ENCODE assay signal across 26 cellular contexts in the genomic region with DNA sequence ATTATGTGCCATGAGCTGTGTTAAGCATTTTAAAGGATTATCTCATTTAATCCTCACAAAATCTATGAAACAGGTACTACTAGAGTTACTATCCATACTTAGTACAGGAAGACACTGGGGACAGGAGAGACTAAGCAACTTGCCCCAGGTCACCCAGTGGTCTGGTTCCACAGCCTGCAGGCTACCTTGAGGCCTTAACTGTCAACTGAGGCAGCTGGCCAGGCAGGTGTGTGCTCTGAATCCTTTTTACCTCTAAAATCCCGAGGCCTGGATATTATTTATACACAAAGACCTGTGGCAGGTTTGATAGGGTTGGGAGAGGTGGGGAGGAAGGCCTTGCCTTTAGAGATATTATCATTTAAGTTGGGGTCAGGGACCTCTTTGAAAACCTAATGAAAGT. TPM values are rescaled to one million over a fixed set of nuclear protein-coding genes. Genes with fewer than 3 reads are reported as not detected.
DNase-seq lines count a peak whose midpoint lies in the region; ATAC-seq and TF ChIP-seq lines count a peak whose summit lies in the region.
"Had no signal": no experiment of that assay in that cellular context is flagged by ENCODE, and none has a peak within 500 bp of the region (broad histone marks: within the 10 kb centered on the region; RNA-seq: fewer than 3 reads in every experiment).

No MANE protein-coding gene starts in this region.

- no peak overlapping the region for H2AFZ ChIP-seq in neural progenitor cell (replicated peaks)

- H4K20me1 ChIP-seq in neural progenitor cell (ENCODE audit: low read depth), result peaks cover 39% of the 10 kb centered on the region

- peaks cover 28% of the 10 kb centered on the region for H3K79me2 ChIP-seq in neural progenitor cell (ENCODE audit: low read depth)

- no peak overlapping the region for H3K9ac ChIP-seq in neural progenitor cell

- H3K27ac ChIP-seq in neural progenitor cell, result peak overlapping the region; percentile 50
- H3K27ac ChIP-seq: adrenal gland, breast epithelium, gastroesophageal sphincter, prostate gland, sigmoid colon, stomach, transverse colon had no signal

- TF ChIP-seq CTCF in neural progenitor cell (IDR thresholded peaks at IDR 0.05) (no peak), omental fat pad (IDR thresholded peaks at IDR 0.05) (no peak)

- no peak for ATAC-seq in central memory CD8-positive, alpha-beta T cell (replicated peaks; ENCODE audit: extremely low read depth, poor library complexity, severe bottlenecking)
- ATAC-seq in GM21528 (IDR thresholded peaks at IDR 0.05; ENCODE audit: low FRiP score, unreplicated experiment) (no peak), omental fat pad (ENCODE audit: low FRiP score) (no peak)
- ATAC-seq: gastroesophageal sphincter, WTC11 had no signal

- no peak overlapping the region for H3K4me3 ChIP-seq in neural progenitor cell
- H3K4me3 ChIP-seq: adrenal gland, breast epithelium, prostate gland, sigmoid colon, stomach, transverse colon had no signal

- peak; percentile 50 for DNase-seq in activated CD4-positive, alpha-beta T cell treated with anti-CD3 and anti-CD28 coated beads, Interleukin-2, amount 10 ng/mL, durations not matched to agents 24 days and 14 days
- no peak for DNase-seq in activated CD4-positive, alpha-beta T cell treated with anti-CD3 and anti-CD28 coated beads for 48 hours
- DNase-seq in central memory CD8-positive, alpha-beta T cell (ENCODE audit: low spot score in 2 of 2), result no peak
- DNase-seq in neural progenitor cell (ENCODE audit: low spot score) (no peak), omental fat pad (ENCODE audit: low spot score) (no peak), NCI-H2227 treated with DMSO at 0.1 percent for 48 hours (lab: John Stamatoyannopoulos, UW) (no peak)
- DNase-seq: activated CD4-positive, alpha-beta memory T cell treated with anti-CD3 and anti-CD28 coated beads, Interleukin-2, amount 10 ng/mL, durations not matched to agents 7 days and 5 days; adrenal gland; COR-L47; cortex of kidney; DND-41; H9; hippocampal formation; immature natural killer cell; NCI-H1092; NCI-H187 treated with DMSO at 0.1 percent for 48 hours; NCI-H69; sigmoid colon; stomach; transverse colon had no signal

- no peaks in the 10 kb centered on the region for H3K9me3 Mint-ChIP-seq in activated CD4-positive, alpha-beta T cell treated with anti-CD3 and anti-CD28 coated beads, Interleukin-2, amount 10 ng/mL, durations not matched to agents 24 days and 14 days
- H3K9me3 Mint-ChIP-seq in IgD-negative memory B cell (no peaks in the 10 kb centered on the region), neural progenitor cell (no peaks in the 10 kb centered on the region)
- no peaks in the 10 kb centered on the region for H3K9me3 Mint-ChIP-seq in central memory CD8-positive, alpha-beta T cell
- H3K9me3 Mint-ChIP-seq: activated CD4-positive, alpha-beta memory T cell treated with anti-CD3 and anti-CD28 coated beads, Interleukin-2, amount 10 ng/mL, durations not matched to agents 7 days and 5 days; H9; immature natural killer cell; WTC11 had no signal

- intact Hi-C loops in activated CD4-positive, alpha-beta T cell treated with anti-CD3 and anti-CD28 coated beads, Interleukin-2, amount 10 ng/mL, durations not matched to agents 24 days and 14 days (cut with micrococcal nuclease), result no loop called here

- peaks cover 11% of the 10 kb centered on the region for H3K27me3 Mint-ChIP-seq in activated CD4-positive, alpha-beta T cell treated with anti-CD3 and anti-CD28 coated beads, Interleukin-2, amount 10 ng/mL, durations not matched to agents 24 days and 14 days
- H3K27me3 Mint-ChIP-seq in IgD-negative memory B cell, result no peaks in the 10 kb centered on the region
- H3K27me3 Mint-ChIP-seq in central memory CD8-positive, alpha-beta T cell, result no peaks in the 10 kb centered on the region
- no peaks in the 10 kb centered on the region for H3K27me3 Mint-ChIP-seq in neural progenitor cell (ENCODE audit: insufficient read depth, low read depth)

- peaks cover 22% of the 10 kb centered on the region for H3K4me1 ChIP-seq in neural progenitor cell
- H3K4me1 ChIP-seq: breast epithelium had no signal

- H3K36me3 ChIP-seq in neural progenitor cell, result no peaks in the 10 kb centered on the region
- H3K36me3 ChIP-seq: breast epithelium had no signal

- no peak overlapping the region for H3K27ac Mint-ChIP-seq in activated CD4-positive, alpha-beta T cell treated with anti-CD3 and anti-CD28 coated beads, Interleukin-2, amount 10 ng/mL, durations not matched to agents 24 days and 14 days
- H3K27ac Mint-ChIP-seq in IgD-negative memory B cell (peak overlapping the region in 2 of 3 donors; percentile 23 to 80), neural progenitor cell (no peak overlapping the region)
- no peak overlapping the region for H3K27ac Mint-ChIP-seq in central memory CD8-positive, alpha-beta T cell (ENCODE audit: low read depth)
- H3K27ac Mint-ChIP-seq: activated CD4-positive, alpha-beta memory T cell treated with anti-CD3 and anti-CD28 coated beads, Interleukin-2, amount 10 ng/mL, durations not matched to agents 7 days and 5 days; H9; WTC11 had no signal

- H3K36me3 Mint-ChIP-seq in activated CD4-positive, alpha-beta T cell treated with anti-CD3 and anti-CD28 coated beads, Interleukin-2, amount 10 ng/mL, durations not matched to agents 24 days and 14 days (ENCODE audit: low read depth), result peaks cover 24% of the 10 kb centered on the region
- peaks cover 2% of the 10 kb centered on the region for H3K36me3 Mint-ChIP-seq in IgD-negative memory B cell
- peaks cover 29% of the 10 kb centered on the region for H3K36me3 Mint-ChIP-seq in central memory CD8-positive, alpha-beta T cell (ENCODE audit: insufficient read depth)
- peaks cover 7% of the 10 kb centered on the region for H3K36me3 Mint-ChIP-seq in neural progenitor cell

- H3F3A ChIP-seq in neural progenitor cell (ENCODE audit: low read depth), result peaks cover 39% of the 10 kb centered on the region

- H3K4me2 ChIP-seq in neural progenitor cell, result peak overlapping the region; percentile 84

- H3K27me3 ChIP-seq in neural progenitor cell, result peaks cover 30% of the 10 kb centered on the region
- H3K27me3 ChIP-seq: adrenal gland, breast epithelium, gastroesophageal sphincter, sigmoid colon, stomach, transverse colon had no signal

- peaks cover 21% of the 10 kb centered on the region for H3K4me1 Mint-ChIP-seq in activated CD4-positive, alpha-beta T cell treated with anti-CD3 and anti-CD28 coated beads, Interleukin-2, amount 10 ng/mL, durations not matched to agents 24 days and 14 days
- H3K4me1 Mint-ChIP-seq in IgD-negative memory B cell (peaks cover 16 to 34% (median 31%) of the 10 kb centered on the region in 3 donors), neural progenitor cell (peaks cover 19% of the 10 kb centered on the region)
- peaks cover 15% of the 10 kb centered on the region for H3K4me1 Mint-ChIP-seq in central memory CD8-positive, alpha-beta T cell

- no peak overlapping the region for H3K4me3 Mint-ChIP-seq in activated CD4-positive, alpha-beta T cell treated with anti-CD3 and anti-CD28 coated beads, Interleukin-2, amount 10 ng/mL, durations not matched to agents 24 days and 14 days
- H3K4me3 Mint-ChIP-seq in IgD-negative memory B cell (peak overlapping the region in 3 of 4 donors; percentile 32 to 90 (median 78)), neural progenitor cell (no peak overlapping the region)
- peak overlapping the region; percentile 63 for H3K4me3 Mint-ChIP-seq in central memory CD8-positive, alpha-beta T cell

- no peaks in the 10 kb centered on the region for H3K9me3 ChIP-seq in neural progenitor cell (ENCODE audit: low read depth)
- H3K9me3 ChIP-seq: adrenal gland, breast epithelium, gastroesophageal sphincter, prostate gland, sigmoid colon, stomach, transverse colon had no signal

RNA-seq across cellular contexts. Expression of a gene that starts 3.1 kb away (rescaled TPM):
- 18.2 and 19.2 TPM in 2 replicates for total RNA-seq in activated CD4-positive, alpha-beta T cell treated with anti-CD3 and anti-CD28 coated beads, Interleukin-2, amount 10 ng/mL, durations not matched to agents 24 days and 14 days
- polyA plus RNA-seq in IgD-negative memory B cell, result 3.0 TPM
- total RNA-seq in neural progenitor cell (ENCODE audit: low replicate concordance) (6.6 and 11.7 TPM in 2 replicates), omental fat pad (10 to 100 TPM in 1 of 4 donors, 1 to 10 TPM in 3; 5.4 to 11.8 (median 5.9) TPM)

RNA-seq across cellular contexts. Expression of a gene that starts 39.8 kb away (rescaled TPM):
- 23.3 and 24.8 TPM in 2 replicates for total RNA-seq in activated CD4-positive, alpha-beta T cell treated with anti-CD3 and anti-CD28 coated beads, Interleukin-2, amount 10 ng/mL, durations not matched to agents 24 days and 14 days
- 8.5 TPM for polyA plus RNA-seq in IgD-negative memory B cell
- total RNA-seq in neural progenitor cell (ENCODE audit: low replicate concordance) (11.0 and 24.1 TPM in 2 replicates), omental fat pad (10 to 100 TPM; 15.1 to 30.4 (median 25.0) TPM)

Comparison
In these comparisons a context has a peak if more than half of its experiments do, and no peak if none do; other contexts are left out.
1. H3K27ac Mint-ChIP-seq: peak in IgD-negative memory B cell (2 of 3); none in activated CD4-positive, alpha-beta T cell treated with anti-CD3 and anti-CD28 coated beads, Interleukin-2, amount 10 ng/mL, durations not matched to agents 24 days and 14 days (single experiment), central memory CD8-positive, alpha-beta T cell (single experiment) and neural progenitor cell (single experiment).
2. H3K4me3 Mint-ChIP-seq: peak in IgD-negative memory B cell (3 of 4) and central memory CD8-positive, alpha-beta T cell (single experiment); none in activated CD4-positive, alpha-beta T cell treated with anti-CD3 and anti-CD28 coated beads, Interleukin-2, amount 10 ng/mL, durations not matched to agents 24 days and 14 days (single experiment) and neural progenitor cell (single experiment).